Comparison of ENCODE assay signal across 8 cellular contexts in genomic region chr20:28575991-28576390, GRCh38.
DNase-seq lines count a peak whose midpoint lies in the region; ATAC-seq and TF ChIP-seq lines count a peak whose summit lies in the region.
"Not testable (repeated sequence)": the region's sequence is repeated elsewhere in the genome, so short reads cannot be mapped to it uniquely, and the experiment has no call there.

No MANE protein-coding gene starts in this region.

- not testable (repeated sequence) for H3K27me3 Mint-ChIP-seq in glutamatergic neuron (ENCODE audit: unreplicated experiment)

- peaks cover 11% of the 10 kb centered on the region for H3K36me3 Mint-ChIP-seq in glutamatergic neuron (ENCODE audit: unreplicated experiment)

- not testable (repeated sequence) for H3K9me2 ChIP-seq in GM23248 (ENCODE audit: insufficient read depth)

- H3K4me2 ChIP-seq in GM23248 (ENCODE audit: unreplicated experiment); KMS-11; OCI-LY3 (ENCODE audit: low read length); smooth muscle cell: not testable (repeated sequence)

- ATAC-seq in RWPE2 (ENCODE audit: low read depth) = not testable (repeated sequence)

- H3K79me2 ChIP-seq in GM23248 (ENCODE audit: insufficient read depth); KMS-11 (ENCODE audit: insufficient read depth, low read depth); OCI-LY3 (ENCODE audit: low read length); smooth muscle cell (ENCODE audit: low read depth): not testable (repeated sequence)

- not testable (repeated sequence) for H3K4me1 ChIP-seq in GM23248 (ENCODE audit: insufficient read depth); KMS-11 (ENCODE audit: low read depth, poor library complexity, severe bottlenecking); OCI-LY3 (ENCODE audit: low read length); RWPE2 (ENCODE audit: insufficient read depth, poor library complexity, severe bottlenecking); smooth muscle cell (ENCODE audit: low read depth)

- not testable (repeated sequence) for H4K20me1 ChIP-seq in GM23248 (ENCODE audit: insufficient read depth); KMS-11 (ENCODE audit: insufficient read depth); OCI-LY3 (ENCODE audit: insufficient read depth, low read length); smooth muscle cell (ENCODE audit: low read depth)

- not testable (repeated sequence) for H3K36me3 ChIP-seq in GM23248 (ENCODE audit: low read depth); KMS-11 (ENCODE audit: insufficient read depth); OCI-LY3 (replicated peaks; ENCODE audit: low read depth, low read length); RWPE2 (ENCODE audit: low read depth); smooth muscle cell (ENCODE audit: low read depth)

- TF ChIP-seq CTCF in AG10803 (conservative IDR thresholded peaks at IDR 0.05; ENCODE audit: low read length) (peak; percentile 29), KMS-11 (conservative IDR thresholded peaks at IDR 0.05; ENCODE audit: low read depth, low read length) (peak; percentile 27; the same call in 1 of the 2 replicates), OCI-LY3 (IDR thresholded peaks at IDR 0.05; ENCODE audit: low read depth, low read length) (peak; percentile 29; the same call in 1 of the 2 replicates), RWPE2 (IDR thresholded peaks at IDR 0.05; ENCODE audit: poor library complexity, severe bottlenecking) (peak; percentile 80), choroid plexus epithelial cell (conservative IDR thresholded peaks at IDR 0.05; ENCODE audit: low read depth, low read length) (peak; percentile 32), glutamatergic neuron (IDR thresholded peaks at IDR 0.05; ENCODE audit: partially characterized antibody, unreplicated experiment) (peak; percentile 17), smooth muscle cell (IDR thresholded peaks at IDR 0.05; ENCODE audit: borderline replicate concordance, insufficient read depth, poor library complexity, severe bottlenecking) (peak; percentile 44)

- not testable (repeated sequence) for DNase-seq in AG10803 (ENCODE audit: low read depth); RWPE2 (ENCODE audit: low spot score); glutamatergic neuron; smooth muscle cell (lab: John Stamatoyannopoulos, UW; ENCODE audit: unreplicated experiment)
- peak; percentile 33 for DNase-seq in GM23248
- peak; percentile 52 for DNase-seq in choroid plexus epithelial cell (ENCODE audit: low read depth)

- H3F3A ChIP-seq in GM23248 (ENCODE audit: insufficient read depth); smooth muscle cell (ENCODE audit: low read depth): not testable (repeated sequence)

- H3K9me3 Mint-ChIP-seq in glutamatergic neuron (ENCODE audit: unreplicated experiment) = not testable (repeated sequence)

- not testable (repeated sequence) for H2AFZ ChIP-seq in GM23248; KMS-11 (ENCODE audit: low read depth); OCI-LY3 (ENCODE audit: low read depth, low read length); smooth muscle cell (ENCODE audit: low read depth)

- not testable (repeated sequence) for H3K27ac Mint-ChIP-seq in glutamatergic neuron (ENCODE audit: unreplicated experiment)

- H3K4me1 Mint-ChIP-seq in glutamatergic neuron (ENCODE audit: low read depth, unreplicated experiment) = not testable (repeated sequence)

- 73 to 77% methylated on average over 3 of the region's 3 CpGs for WGBS in GM23248 (ENCODE audit: low coverage in 1 of 2, low lambda C conversion rate in 2 of 2, missing lambda C conversion rate in 2 of 2), 2 experiments
- 45% methylated on average over 3 of the region's 3 CpGs for WGBS in smooth muscle cell (ENCODE audit: low lambda C conversion rate)

- not testable (repeated sequence) for H3K27me3 ChIP-seq in GM23248 (replicated peaks; ENCODE audit: insufficient read depth); KMS-11 (ENCODE audit: insufficient read depth, low read depth); OCI-LY3 (ENCODE audit: low read depth, low read length); RWPE2 (ENCODE audit: insufficient read depth, poor library complexity, severe bottlenecking); smooth muscle cell (ENCODE audit: low read depth)

- H3K9ac ChIP-seq in GM23248; KMS-11; OCI-LY3 (ENCODE audit: low read length); smooth muscle cell (ENCODE audit: low read depth): not testable (repeated sequence)

- H3K9me3 ChIP-seq in GM23248 (ENCODE audit: low read depth); OCI-LY3 (ENCODE audit: insufficient read depth, low read length); RWPE2 (ENCODE audit: severe bottlenecking); smooth muscle cell (replicated peaks; ENCODE audit: low read depth): not testable (repeated sequence)

- H3K27ac ChIP-seq in GM23248; KMS-11; OCI-LY3 (ENCODE audit: low read length); RWPE2 (ENCODE audit: poor library complexity, severe bottlenecking); smooth muscle cell (ENCODE audit: low read depth): not testable (repeated sequence)

- not testable (repeated sequence) for H3K4me3 ChIP-seq in AG10803 (ENCODE audit: low read length); GM23248; KMS-11 (IDR thresholded peaks at IDR 0.05; ENCODE audit: insufficient read depth, low read depth, low read length); OCI-LY3 (ENCODE audit: low read length); RWPE2 (ENCODE audit: severe bottlenecking); choroid plexus epithelial cell (ENCODE audit: low read depth, low read length); smooth muscle cell

- H3K4me3 Mint-ChIP-seq in glutamatergic neuron (ENCODE audit: unreplicated experiment) = not testable (repeated sequence)

- in situ Hi-C loops in GM23248 (cut with MboI) = not testable (repeated sequence)

Comparison
In these comparisons a context has a peak if more than half of its experiments do, and no peak if none do; other contexts are left out.
1. CTCF ChIP-seq: peak in every context shown above with its lines; median percentile 80 in RWPE2; 44 in smooth muscle cell; 32 in choroid plexus epithelial cell; 29 in AG10803; 29 in OCI-LY3; 27 in KMS-11; 17 in glutamatergic neuron.